Comparison of ENCODE assay signal across 1 cellular context in the genomic region with DNA sequence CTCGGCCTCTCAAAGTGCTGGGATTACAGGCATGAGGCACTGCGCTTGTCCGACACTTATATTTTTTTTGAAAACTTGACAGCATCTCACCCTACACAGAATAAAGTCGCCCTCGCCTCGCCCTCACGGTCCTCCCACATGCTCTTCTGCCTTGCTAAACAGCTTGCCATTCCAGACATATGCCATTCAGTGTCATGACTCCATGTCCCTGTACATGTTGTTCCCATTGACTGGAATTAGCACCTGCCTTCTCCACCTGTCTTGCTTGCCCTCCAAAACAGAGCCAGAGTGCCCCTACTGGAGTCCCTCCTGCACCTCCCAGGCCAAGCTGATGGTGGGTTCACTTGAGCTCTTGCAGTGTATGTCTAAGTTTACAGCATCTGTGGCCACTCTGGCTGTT.
TF ChIP-seq lines count a peak whose summit lies in the region.

No MANE protein-coding gene starts in this region.

TF ChIP-seq in IMR-90, 13 proteins besides CTCF, POLR2A, EP300 and RAD21:
- TF ChIP-seq RFX5 (IDR thresholded peaks at IDR 0.05; ENCODE audit: low read depth, low read length), result no peak
- no peak for TF ChIP-seq BHLHE40 (IDR thresholded peaks at IDR 0.05; ENCODE audit: low read depth, low read length)
- TF ChIP-seq, protein P1, sequence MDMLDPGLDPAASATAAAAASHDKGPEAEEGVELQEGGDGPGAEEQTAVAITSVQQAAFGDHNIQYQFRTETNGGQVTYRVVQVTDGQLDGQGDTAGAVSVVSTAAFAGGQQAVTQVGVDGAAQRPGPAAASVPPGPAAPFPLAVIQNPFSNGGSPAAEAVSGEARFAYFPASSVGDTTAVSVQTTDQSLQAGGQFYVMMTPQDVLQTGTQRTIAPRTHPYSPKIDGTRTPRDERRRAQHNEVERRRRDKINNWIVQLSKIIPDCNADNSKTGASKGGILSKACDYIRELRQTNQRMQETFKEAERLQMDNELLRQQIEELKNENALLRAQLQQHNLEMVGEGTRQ (IDR thresholded peaks at IDR 0.05; ENCODE audit: low read depth, low read length), result no peak
- no peak for TF ChIP-seq CEBPB (IDR thresholded peaks at IDR 0.05; ENCODE audit: low read depth, low read length)
- TF ChIP-seq SMC3 (IDR thresholded peaks at IDR 0.05; ENCODE audit: low read depth, low read length), result no peak
- no peak for TF ChIP-seq MAFK (IDR thresholded peaks at IDR 0.05; ENCODE audit: low read depth, low read length)
- no peak for TF ChIP-seq CHD1 (IDR thresholded peaks at IDR 0.05; ENCODE audit: low read depth, low read length)
- no peak for TF ChIP-seq NFE2L2 (IDR thresholded peaks at IDR 0.05; ENCODE audit: low read depth, low read length)
- TF ChIP-seq RCOR1 (IDR thresholded peaks at IDR 0.05; ENCODE audit: insufficient replicate concordance, low read length), result no peak
- TF ChIP-seq MXI1 (IDR thresholded peaks at IDR 0.05; ENCODE audit: borderline replicate concordance, low read depth, low read length), result no peak
- no peak for TF ChIP-seq MAZ (IDR thresholded peaks at IDR 0.05; ENCODE audit: borderline replicate concordance, low read depth, low read length)
- TF ChIP-seq, protein P2, sequence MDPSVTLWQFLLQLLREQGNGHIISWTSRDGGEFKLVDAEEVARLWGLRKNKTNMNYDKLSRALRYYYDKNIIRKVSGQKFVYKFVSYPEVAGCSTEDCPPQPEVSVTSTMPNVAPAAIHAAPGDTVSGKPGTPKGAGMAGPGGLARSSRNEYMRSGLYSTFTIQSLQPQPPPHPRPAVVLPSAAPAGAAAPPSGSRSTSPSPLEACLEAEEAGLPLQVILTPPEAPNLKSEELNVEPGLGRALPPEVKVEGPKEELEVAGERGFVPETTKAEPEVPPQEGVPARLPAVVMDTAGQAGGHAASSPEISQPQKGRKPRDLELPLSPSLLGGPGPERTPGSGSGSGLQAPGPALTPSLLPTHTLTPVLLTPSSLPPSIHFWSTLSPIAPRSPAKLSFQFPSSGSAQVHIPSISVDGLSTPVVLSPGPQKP (IDR thresholded peaks at IDR 0.05; ENCODE audit: borderline replicate concordance, low read depth, low read length), result no peak
- TF ChIP-seq FOS (IDR thresholded peaks at IDR 0.05; ENCODE audit: low read depth, low read length), result no peak
